In genomic region chr5:42005561-42006153, GRCh38 we compare ENCODE assay signal across 9 cellular contexts.
DNase-seq lines count a peak whose midpoint lies in the region; ATAC-seq, FAIRE-seq and TF ChIP-seq lines count a peak whose summit lies in the region.
"Had no signal": no experiment of that assay in that cellular context is flagged by ENCODE, and none has a peak within 500 bp of the region (broad histone marks: within the 10 kb centered on the region; RNA-seq: fewer than 3 reads in every experiment).

No MANE protein-coding gene starts in this region.

- POLR2A ChIA-PET in HEK293T (lab: Yijun Ruan, JAX), result no interaction called here

- peak; percentile 22 to 67 (median 41) for TF ChIP-seq CTCF in pancreas (IDR thresholded peaks at IDR 0.05)

- intact Hi-C loops in pancreas (cut with DNase I), result no loop called here

- no peak overlapping the region for H3K27ac ChIP-seq in pancreas

- no peaks in the 10 kb centered on the region for H3K9me3 ChIP-seq in pancreas

- DNase-seq in NCI-H2171 treated with DMSO at 0.1 percent for 48 hours (lab: John Stamatoyannopoulos, UW), result peak; percentile 21
- DNase-seq in NCI-H2171 (lab: John Stamatoyannopoulos, UW), result no peak
- DNase-seq in HEK293T (ENCODE audit: extremely low spot score), result peak; percentile 22
- peak; percentile 31 for DNase-seq in NCI-H526 treated with DMSO at 0.1 percent for 48 hours (lab: John Stamatoyannopoulos, UW)
- DNase-seq in dedifferentiated amniotic fluid mesenchymal stem cell (ENCODE audit: extremely low spot score), result peak; percentile 25
- DNase-seq in pancreas, result no peak
- no peak for DNase-seq in activated CD4-positive, alpha-beta T cell treated with anti-CD3 and anti-CD28 coated beads, Interleukin-2, amount 50 U/mL, for 4 hours
- DNase-seq: activated naive CD8-positive, alpha-beta T cell treated with anti-CD3 and anti-CD28 coated beads, Interleukin-2, amount 10 ng/mL, durations not matched to agents 7 days and 5 days had no signal

- FAIRE-seq in pancreas (lab: Jason Lieb, UNC), result no peak

- no peaks in the 10 kb centered on the region for H3K36me3 ChIP-seq in pancreas

- no peak overlapping the region for H3K4me3 ChIP-seq in pancreas

- H3K4me1 ChIP-seq in pancreas, result no peaks in the 10 kb centered on the region

- CTCF ChIA-PET in HEK293T (lab: Yijun Ruan, JAX), result interaction anchor here (0.6 to 0.8 kb wide), 3 partner anchors 37 to 844 kb away, joined by 3 read pairs; no protein-coding TSS in a partner anchor

- no peaks in the 10 kb centered on the region for H3K27me3 ChIP-seq in pancreas

- ATAC-seq in pancreas (peak in 3 of 4 donors; percentile 46 to 49 (median 47)), HG02588 (IDR thresholded peaks at IDR 0.05; ENCODE audit: unreplicated experiment) (no peak)

- 4 to 6% methylated on average over 1 of the region's 1 CpG for WGBS in pancreas, 2 donors

TF ChIP-seq in HEK293T, 16 proteins besides CTCF, POLR2A, EP300 and RAD21:
- TF ChIP-seq HDGF (IDR thresholded peaks at IDR 0.05; ENCODE audit: borderline replicate concordance) (no peak), FOXK2 (IDR thresholded peaks at IDR 0.05) (no peak), LEF1 (IDR thresholded peaks at IDR 0.05; ENCODE audit: borderline replicate concordance) (no peak), BHLHE40 (IDR thresholded peaks at IDR 0.05; ENCODE audit: borderline replicate concordance) (no peak), ELF4 (IDR thresholded peaks at IDR 0.05) (no peak), ZNF384 (IDR thresholded peaks at IDR 0.05) (no peak), SP1 (IDR thresholded peaks at IDR 0.05) (no peak), L3MBTL2 (conservative IDR thresholded peaks at IDR 0.05) (no peak), FOXM1 (IDR thresholded peaks at IDR 0.05; ENCODE audit: borderline replicate concordance) (no peak), PKNOX1 (IDR thresholded peaks at IDR 0.05) (no peak), ARNT (IDR thresholded peaks at IDR 0.05) (no peak), FOXA1 (IDR thresholded peaks at IDR 0.05) (no peak), CTBP1 (IDR thresholded peaks at IDR 0.05; ENCODE audit: borderline replicate concordance) (no peak), NFRKB (IDR thresholded peaks at IDR 0.05) (no peak), TARDBP (IDR thresholded peaks at IDR 0.05) (no peak), SUZ12 (IDR thresholded peaks at IDR 0.05) (no peak)

Comparison
In these comparisons a context has a peak if more than half of its experiments do, and no peak if none do; other contexts are left out.
1. DNase-seq: peak in NCI-H2171 treated with DMSO at 0.1 percent for 48 hours (single experiment), HEK293T (single experiment), NCI-H526 treated with DMSO at 0.1 percent for 48 hours (single experiment) and dedifferentiated amniotic fluid mesenchymal stem cell (single experiment); none in NCI-H2171 (single experiment), pancreas (0 of 6) and activated CD4-positive, alpha-beta T cell treated with anti-CD3 and anti-CD28 coated beads, Interleukin-2, amount 50 U/mL, for 4 hours (0 of 2).